ENCODE assay signal across 8 cellular contexts in the genomic region with DNA sequence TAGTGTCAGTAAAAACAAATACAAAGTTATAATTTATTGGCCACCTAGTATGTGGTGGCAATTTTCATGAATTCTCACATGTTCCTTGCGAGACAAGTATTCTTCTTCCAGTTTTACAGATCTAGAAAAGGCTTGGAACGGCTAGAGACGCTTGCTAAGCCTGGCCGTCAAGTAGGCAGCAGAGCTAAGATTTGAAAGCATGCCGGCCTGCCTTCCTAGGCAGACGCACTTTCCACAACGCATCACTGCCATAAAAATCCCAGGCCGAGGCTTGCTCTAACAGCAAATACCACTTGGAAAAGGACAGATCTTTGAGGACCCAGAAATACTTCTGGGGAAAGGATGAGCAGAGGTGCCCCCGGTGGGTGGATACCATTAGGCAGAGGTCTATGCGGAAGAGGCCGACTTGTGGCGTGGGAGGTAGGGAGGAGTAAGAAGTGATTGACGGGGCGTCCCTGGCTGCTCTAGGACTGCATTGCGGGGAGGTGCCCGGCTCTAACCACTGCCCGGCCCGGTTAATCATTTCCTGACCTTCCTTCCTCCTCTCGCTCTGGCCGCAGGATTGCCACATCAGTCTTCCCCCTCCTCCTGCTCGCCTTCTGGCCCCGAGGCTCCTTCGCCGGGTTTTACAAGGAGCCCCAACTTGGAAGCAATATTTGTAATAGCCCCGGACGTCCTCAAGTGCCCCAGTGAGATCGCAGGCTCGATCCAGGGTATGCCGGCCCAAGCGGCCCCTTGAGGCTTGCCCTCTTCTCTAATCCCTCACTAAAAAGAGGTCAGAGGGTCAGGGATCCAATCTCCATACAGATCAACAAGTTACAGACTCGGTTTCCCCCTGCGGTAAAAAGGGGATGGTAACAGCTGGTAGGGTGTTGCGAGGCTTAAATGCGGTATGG. TPM values are rescaled to one million over a fixed set of nuclear protein-coding genes. Genes with fewer than 3 reads are reported as not detected.
DNase-seq lines count a peak whose midpoint lies in the region; ATAC-seq and TF ChIP-seq lines count a peak whose summit lies in the region.

No MANE protein-coding gene starts in this region.

- H3K9me3 ChIP-seq in adrenal gland (replicated peaks in 1 of 3) = no peaks in the 10 kb centered on the region

- H3K27ac ChIP-seq in adrenal gland = peak overlapping the region; percentile 98 to 100 (median 100)

- intact Hi-C loops in adrenal gland (cut with DNase I) = loop anchor here in 1 of 2 donors (10.0 kb wide), 1 partner anchor 52 kb away; no protein-coding TSS in a partner anchor

- TF ChIP-seq CTCF in adrenal gland (IDR thresholded peaks at IDR 0.05) = peak in 1 of 6 experiments; percentile 8

- WGBS in adrenal gland, 4 donors = 21 to 28% (median 22%) methylated on average over 27 to 34 of the region's 34 CpGs

- DNase-seq in AG20443 (ENCODE audit: low spot score) (peak; percentile 85), T follicular helper cell (ENCODE audit: low read depth) (peak; percentile 34), adrenal gland (peak; percentile 76 to 95 (median 94)), hippocampal formation (lab: John Stamatoyannopoulos, UW) (peak; percentile 49 to 59), retina (peak; percentile 57), middle frontal gyrus (ENCODE audit: extremely low spot score, low spot score) (no peak)

- peak; percentile 50 for ATAC-seq in GM19351 (IDR thresholded peaks at IDR 0.05; ENCODE audit: unreplicated experiment)
- peak; percentile 35 for ATAC-seq in HG03520 (IDR thresholded peaks at IDR 0.05; ENCODE audit: unreplicated experiment)

- H3K36me3 ChIP-seq in adrenal gland (replicated peaks in 1 of 2) = no peaks in the 10 kb centered on the region

- TF ChIP-seq POLR2A in adrenal gland (IDR thresholded peaks at IDR 0.05) = peak; percentile 73

- H3K4me1 ChIP-seq in adrenal gland (replicated peaks in 1 of 2) = peaks cover 28 to 52% of the 10 kb centered on the region in 2 donors

- H3K27me3 ChIP-seq in adrenal gland = no peaks in the 10 kb centered on the region

- H3K4me3 ChIP-seq in adrenal gland = peak overlapping the region; percentile 18 to 97 (median 42)

RNA-seq across cellular contexts. Expression of gene USP3, which starts 1.3 kb away (rescaled TPM):
- total RNA-seq in adrenal gland = 10 to 100 TPM; 26.4 to 49.2 (median 40.0) TPM
- polyA plus RNA-seq in adrenal gland = 10 to 100 TPM; 23.0 to 30.5 (median 29.9) TPM
